In genomic region chr2:15560404-15560987, GRCh38 we compare ENCODE assay signal across 8 cellular contexts. TPM values are rescaled to one million over a fixed set of nuclear protein-coding genes. Genes with fewer than 3 reads are reported as not detected.
DNase-seq lines count a peak whose midpoint lies in the region; ATAC-seq and TF ChIP-seq lines count a peak whose summit lies in the region.

No MANE protein-coding gene starts in this region.

- H3K9ac ChIP-seq in neural cell (ENCODE audit: low read length) = peak overlapping the region; percentile 76

- H3K4me3 ChIP-seq in fibroblast of villous mesenchyme (ENCODE audit: low read depth, low read length) = peak overlapping the region; percentile 99
- peak overlapping the region; percentile 79 for H3K4me3 ChIP-seq in neural cell (ENCODE audit: low read length)

- peak overlapping the region; percentile 52 for H2AFZ ChIP-seq in neural cell (ENCODE audit: low read depth, low read length)

- no peaks in the 10 kb centered on the region for H3K9me3 ChIP-seq in neural cell (ENCODE audit: low read length)

- H3K27me3 ChIP-seq in neural cell (ENCODE audit: insufficient read depth, low read depth, low read length) = no peaks in the 10 kb centered on the region

- no peak for TF ChIP-seq CTCF in fibroblast of villous mesenchyme (IDR thresholded peaks at IDR 0.05; ENCODE audit: insufficient read depth, low read depth, low read length)
- TF ChIP-seq CTCF in neural cell (IDR thresholded peaks at IDR 0.05; ENCODE audit: poor library complexity, severe bottlenecking) = peak; percentile 5

- peaks cover 36% of the 10 kb centered on the region for H3K4me1 Mint-ChIP-seq in activated CD4-positive, alpha-beta T cell treated with anti-CD3 and anti-CD28 coated beads, Interleukin-2, amount 10 ng/mL, durations not matched to agents 7 days and 5 days
- H3K4me1 Mint-ChIP-seq in activated CD8-positive, alpha-beta memory T cell treated with anti-CD3 and anti-CD28 coated beads, Interleukin-2, amount 10 ng/mL, durations not matched to agents 7 days and 5 days = peaks cover 36% of the 10 kb centered on the region

- peaks cover 3% of the 10 kb centered on the region for H3K9me3 Mint-ChIP-seq in activated CD4-positive, alpha-beta T cell treated with anti-CD3 and anti-CD28 coated beads, Interleukin-2, amount 10 ng/mL, durations not matched to agents 7 days and 5 days
- H3K9me3 Mint-ChIP-seq in activated CD8-positive, alpha-beta memory T cell treated with anti-CD3 and anti-CD28 coated beads, Interleukin-2, amount 10 ng/mL, durations not matched to agents 7 days and 5 days (ENCODE audit: low read depth) = no peaks in the 10 kb centered on the region

- peak overlapping the region; percentile 78 for H3K27ac ChIP-seq in neural cell (ENCODE audit: low read length)

- POLR2A ChIA-PET in activated CD4-positive, alpha-beta T cell treated with anti-CD3 and anti-CD28 coated beads, Interleukin-2, amount 10 ng/mL, durations not matched to agents 7 days and 5 days (lab: Charles Lee) = no interaction called here

- no peak for TF ChIP-seq EP300 in neural cell (conservative IDR thresholded peaks at IDR 0.05; ENCODE audit: poor library complexity, severe bottlenecking)

- peak; percentile 24 for DNase-seq in activated CD4-positive, alpha-beta T cell treated with anti-CD3 and anti-CD28 coated beads, Interleukin-2, amount 10 ng/mL, durations not matched to agents 7 days and 5 days
- no peak for DNase-seq in activated CD4-positive, alpha-beta T cell treated with anti-CD3 and anti-CD28 coated beads for 1 hour
- DNase-seq in NAMALWA (ENCODE audit: low spot score) = peak; percentile 53
- peak; percentile 49 for DNase-seq in activated CD8-positive, alpha-beta memory T cell treated with anti-CD3 and anti-CD28 coated beads, Interleukin-2, amount 10 ng/mL, durations not matched to agents 7 days and 5 days
- peak; percentile 54 for DNase-seq in fibroblast of villous mesenchyme (ENCODE audit: low read depth)
- DNase-seq in central memory CD4-positive, alpha-beta T cell = no peak

- no peaks in the 10 kb centered on the region for H4K20me1 ChIP-seq in neural cell (ENCODE audit: insufficient read depth)

- H3K4me3 Mint-ChIP-seq in activated CD4-positive, alpha-beta T cell treated with anti-CD3 and anti-CD28 coated beads, Interleukin-2, amount 10 ng/mL, durations not matched to agents 7 days and 5 days = peak overlapping the region; percentile 97
- peak overlapping the region; percentile 99 for H3K4me3 Mint-ChIP-seq in activated CD8-positive, alpha-beta memory T cell treated with anti-CD3 and anti-CD28 coated beads, Interleukin-2, amount 10 ng/mL, durations not matched to agents 7 days and 5 days

- H3F3A ChIP-seq in neural cell (ENCODE audit: insufficient read depth, low read length, poor library complexity, severe bottlenecking) = peaks cover 9% of the 10 kb centered on the region

- no peaks in the 10 kb centered on the region for H3K36me3 ChIP-seq in neural cell (ENCODE audit: insufficient read depth, low read length)

- TF ChIP-seq RAD21 in neural cell (conservative IDR thresholded peaks at IDR 0.05) = peak; percentile 55

- peaks cover 28% of the 10 kb centered on the region for H3K79me2 ChIP-seq in neural cell (replicated peaks; ENCODE audit: insufficient read depth, low read length)

- ATAC-seq in HG02588 (IDR thresholded peaks at IDR 0.05; ENCODE audit: unreplicated experiment) = peak; percentile 31
- peak; percentile 59 for ATAC-seq in activated CD8-positive, alpha-beta memory T cell treated with anti-CD3 and anti-CD28 coated beads, Interleukin-2, amount 10 ng/mL, durations not matched to agents 7 days and 5 days

- H3K36me3 Mint-ChIP-seq in activated CD4-positive, alpha-beta T cell treated with anti-CD3 and anti-CD28 coated beads, Interleukin-2, amount 10 ng/mL, durations not matched to agents 7 days and 5 days (ENCODE audit: low read depth) = peaks cover 4% of the 10 kb centered on the region
- peaks cover 2% of the 10 kb centered on the region for H3K36me3 Mint-ChIP-seq in activated CD8-positive, alpha-beta memory T cell treated with anti-CD3 and anti-CD28 coated beads, Interleukin-2, amount 10 ng/mL, durations not matched to agents 7 days and 5 days

- peak overlapping the region; percentile 62 for H3K4me2 ChIP-seq in neural cell (ENCODE audit: low read length)

- no peaks in the 10 kb centered on the region for H3K9me2 ChIP-seq in neural cell (ENCODE audit: insufficient read depth, low read length)

- CTCF ChIA-PET in activated CD4-positive, alpha-beta T cell treated with anti-CD3 and anti-CD28 coated beads, Interleukin-2, amount 10 ng/mL, durations not matched to agents 7 days and 5 days (lab: Charles Lee) = interaction anchor here (1.7 to 2.1 kb wide), 2 partner anchors 17 to 27 kb away, joined by 4 to 6 read pairs; no protein-coding TSS in a partner anchor
- CTCF ChIA-PET in activated CD8-positive, alpha-beta memory T cell treated with anti-CD3 and anti-CD28 coated beads, Interleukin-2, amount 10 ng/mL, durations not matched to agents 7 days and 5 days (lab: Charles Lee) = interaction anchor here (0.5 to 1.3 kb wide), 4 partner anchors 16 to 31 kb away, joined by 3 read pairs; partner anchors contain the start of gene DDX1

- H3K27me3 Mint-ChIP-seq in activated CD4-positive, alpha-beta T cell treated with anti-CD3 and anti-CD28 coated beads, Interleukin-2, amount 10 ng/mL, durations not matched to agents 7 days and 5 days = no peaks in the 10 kb centered on the region
- peaks cover 8% of the 10 kb centered on the region for H3K27me3 Mint-ChIP-seq in activated CD8-positive, alpha-beta memory T cell treated with anti-CD3 and anti-CD28 coated beads, Interleukin-2, amount 10 ng/mL, durations not matched to agents 7 days and 5 days

- peak overlapping the region; percentile 96 for H3K27ac Mint-ChIP-seq in activated CD4-positive, alpha-beta T cell treated with anti-CD3 and anti-CD28 coated beads, Interleukin-2, amount 10 ng/mL, durations not matched to agents 7 days and 5 days
- peak overlapping the region; percentile 96 for H3K27ac Mint-ChIP-seq in activated CD8-positive, alpha-beta memory T cell treated with anti-CD3 and anti-CD28 coated beads, Interleukin-2, amount 10 ng/mL, durations not matched to agents 7 days and 5 days

TF ChIP-seq in neural cell, 6 proteins besides CTCF, POLR2A, EP300 and RAD21:
- TF ChIP-seq SMC3 (conservative IDR thresholded peaks at IDR 0.05; ENCODE audit: poor library complexity) (peak; percentile 56), TAF1 (IDR thresholded peaks at IDR 0.05; ENCODE audit: low read depth) (peak; percentile 13), EZH2 (IDR thresholded peaks at IDR 0.05; ENCODE audit: borderline replicate concordance, insufficient read depth, low read length, poor library complexity, severe bottlenecking) (no peak), MXI1 (conservative IDR thresholded peaks at IDR 0.05; ENCODE audit: poor library complexity, severe bottlenecking) (peak; percentile 19), REST (IDR thresholded peaks at IDR 0.05; ENCODE audit: borderline replicate concordance) (no peak), POLR2AphosphoS5 (IDR thresholded peaks at IDR 0.05) (peak; percentile 46)

RNA-seq across cellular contexts. Expression of gene NBAS, which starts 0.6 kb away (rescaled TPM):
- 10 to 100 TPM; 33.0 to 36.5 TPM for total RNA-seq in activated CD4-positive, alpha-beta T cell treated with anti-CD3 and anti-CD28 coated beads, Interleukin-2, amount 10 ng/mL, durations not matched to agents 7 days and 5 days
- total RNA-seq in activated CD8-positive, alpha-beta memory T cell treated with anti-CD3 and anti-CD28 coated beads, Interleukin-2, amount 10 ng/mL, durations not matched to agents 7 days and 5 days = 10 to 100 TPM; 32.9 to 34.0 TPM
- total RNA-seq in fibroblast of villous mesenchyme = 81.8 and 109 TPM in 2 replicates
- 31.9 and 35.8 TPM in 2 replicates for polyA plus RNA-seq in neural cell
- 160 and 163 TPM in 2 replicates for polyA minus RNA-seq in neural cell

RNA-seq across cellular contexts. Expression of gene DDX1, which starts 31.2 kb away (rescaled TPM):
- 10 to 100 TPM; 64.1 to 65.7 TPM for total RNA-seq in activated CD4-positive, alpha-beta T cell treated with anti-CD3 and anti-CD28 coated beads, Interleukin-2, amount 10 ng/mL, durations not matched to agents 7 days and 5 days
- total RNA-seq in activated CD8-positive, alpha-beta memory T cell treated with anti-CD3 and anti-CD28 coated beads, Interleukin-2, amount 10 ng/mL, durations not matched to agents 7 days and 5 days = 10 to 100 TPM; 58.5 to 81.3 TPM
- 87.3 and 120 TPM in 2 replicates for total RNA-seq in fibroblast of villous mesenchyme
- 141 and 159 TPM in 2 replicates for polyA plus RNA-seq in neural cell
- 167 TPM in 2 replicates for polyA minus RNA-seq in neural cell

Comparison
In these comparisons a context has a peak if more than half of its experiments do, and no peak if none do; other contexts are left out.
1. DNase-seq: peak in activated CD4-positive, alpha-beta T cell treated with anti-CD3 and anti-CD28 coated beads, Interleukin-2, amount 10 ng/mL, durations not matched to agents 7 days and 5 days (single experiment), NAMALWA (single experiment), activated CD8-positive, alpha-beta memory T cell treated with anti-CD3 and anti-CD28 coated beads, Interleukin-2, amount 10 ng/mL, durations not matched to agents 7 days and 5 days (single experiment) and fibroblast of villous mesenchyme (single experiment); none in activated CD4-positive, alpha-beta T cell treated with anti-CD3 and anti-CD28 coated beads for 1 hour (single experiment) and central memory CD4-positive, alpha-beta T cell (single experiment).